In the genomic region with DNA sequence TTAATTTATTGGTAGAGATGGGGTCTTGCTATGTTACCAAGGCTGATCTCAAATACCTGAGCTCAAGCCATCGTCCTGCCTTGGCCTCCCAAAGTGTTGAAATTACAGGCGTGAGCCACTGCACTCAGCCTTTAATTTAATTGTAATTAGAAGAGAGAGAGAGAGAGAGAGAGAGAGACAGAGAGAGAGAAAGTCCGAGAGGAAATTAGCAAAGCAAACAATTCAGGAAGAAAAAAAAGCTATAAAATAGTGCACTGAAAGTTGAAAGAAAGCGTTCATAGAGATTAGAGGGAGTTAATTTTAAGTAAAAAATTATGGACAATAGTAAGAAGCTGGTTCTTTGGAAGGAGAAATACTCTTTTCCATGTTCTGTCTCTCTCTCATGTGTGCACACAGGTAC, we compare ENCODE assay signal across 23 cellular contexts. TPM values are rescaled to one million over a fixed set of nuclear protein-coding genes. Genes with fewer than 3 reads are reported as not detected.
"Had no signal": no experiment of that assay in that cellular context is flagged by ENCODE, and none has a peak within 500 bp of the region (broad histone marks: within the 10 kb centered on the region; RNA-seq: fewer than 3 reads in every experiment).

No MANE protein-coding gene starts in this region.

- H3K27ac ChIP-seq: heart left ventricle, pancreas, prostate gland, sigmoid colon, tibial nerve had no signal

- ATAC-seq: activated naive CD8-positive, alpha-beta T cell treated with anti-CD3 and anti-CD28 coated beads, Interleukin-2, amount 50 U/mL, for 24 hours; esophagus mucosa; heart left ventricle; left lobe of liver; pancreas had no signal

- DNase-seq: activated CD4-positive, alpha-beta memory T cell treated with anti-CD3 and anti-CD28 coated beads, Interleukin-2, amount 10 ng/mL, durations not matched to agents 7 days and 5 days; activated CD4-positive, alpha-beta T cell treated with anti-CD3 and anti-CD28 coated beads for 1 hour; activated CD4-positive, alpha-beta T cell treated with anti-CD3 and anti-CD28 coated beads, Interleukin-2, amount 10 ng/mL, durations not matched to agents 7 days and 5 days; activated naive CD8-positive, alpha-beta T cell treated with anti-CD3 and anti-CD28 coated beads, Interleukin-2, amount 50 U/mL, for 24 hours; amygdala; cortex of kidney; heart left ventricle; kidney glomerular epithelial cell; pancreas; sigmoid colon; small intestine; stimulated activated naive CD4-positive, alpha-beta T cell treated with Interleukin-2 at 50 U/mL for 16 hours; T-helper 2 cell had no signal

- H3K4me3 ChIP-seq: heart left ventricle, lung, pancreas, prostate gland, sigmoid colon, tibial nerve had no signal

- H3K4me1 ChIP-seq: pancreas, prostate gland, sigmoid colon had no signal

- H3K9me3 ChIP-seq: pancreas, prostate gland had no signal

- FAIRE-seq: pancreas, small intestine had no signal

- H3K36me3 ChIP-seq: heart left ventricle, pancreas, prostate gland, sigmoid colon, tibial nerve had no signal

RNA-seq across cellular contexts. Expression of gene GPR32, which starts 7.0 kb away (rescaled TPM):
- total RNA-seq: activated CD4-positive, alpha-beta memory T cell treated with anti-CD3 and anti-CD28 coated beads, Interleukin-2, amount 10 ng/mL, durations not matched to agents 7 days and 5 days; activated CD4-positive, alpha-beta T cell treated with anti-CD3 and anti-CD28 coated beads, Interleukin-2, amount 10 ng/mL, durations not matched to agents 7 days and 5 days; activated T-helper 2 cell treated with anti-CD3 and anti-CD28 coated beads, Interferon-gamma antibody, Interleukin-2, Interleukin-4, amounts not matched to agents 10 μg/mL and 5 μg/mL and 100 μg/mL, durations not matched to agents 14 hours and 24 hours and 36 hours; chondrocyte; esophagus mucosa; heart left ventricle; left lobe of liver; lung; mucosa of gallbladder; pancreas; prostate gland; sigmoid colon; temporal lobe; tibial nerve; urinary bladder had no signal
- polyA plus RNA-seq: heart left ventricle, lung, pancreas, sigmoid colon, small intestine, urinary bladder had no signal

RNA-seq across cellular contexts. Expression of gene ACP4, which starts 13.0 kb away (rescaled TPM):
- total RNA-seq: activated CD4-positive, alpha-beta memory T cell treated with anti-CD3 and anti-CD28 coated beads, Interleukin-2, amount 10 ng/mL, durations not matched to agents 7 days and 5 days; activated CD4-positive, alpha-beta T cell treated with anti-CD3 and anti-CD28 coated beads, Interleukin-2, amount 10 ng/mL, durations not matched to agents 7 days and 5 days; activated T-helper 2 cell treated with anti-CD3 and anti-CD28 coated beads, Interferon-gamma antibody, Interleukin-2, Interleukin-4, amounts not matched to agents 10 μg/mL and 5 μg/mL and 100 μg/mL, durations not matched to agents 14 hours and 24 hours and 36 hours; chondrocyte; esophagus mucosa; heart left ventricle; left lobe of liver; lung; mucosa of gallbladder; pancreas; prostate gland; sigmoid colon; temporal lobe; tibial nerve; urinary bladder had no signal
- polyA plus RNA-seq: heart left ventricle, lung, pancreas, sigmoid colon, small intestine, urinary bladder had no signal

RNA-seq across cellular contexts. Expression of gene KLK1, which starts 46.3 kb away (rescaled TPM):
- total RNA-seq: chondrocyte, sigmoid colon, urinary bladder had no signal

RNA-seq across cellular contexts. Expression of gene KLK15, which starts 56.1 kb away (rescaled TPM):
- total RNA-seq: activated CD4-positive, alpha-beta memory T cell treated with anti-CD3 and anti-CD28 coated beads, Interleukin-2, amount 10 ng/mL, durations not matched to agents 7 days and 5 days; activated CD4-positive, alpha-beta T cell treated with anti-CD3 and anti-CD28 coated beads, Interleukin-2, amount 10 ng/mL, durations not matched to agents 7 days and 5 days; activated T-helper 2 cell treated with anti-CD3 and anti-CD28 coated beads, Interferon-gamma antibody, Interleukin-2, Interleukin-4, amounts not matched to agents 10 μg/mL and 5 μg/mL and 100 μg/mL, durations not matched to agents 14 hours and 24 hours and 36 hours; chondrocyte; esophagus mucosa; heart left ventricle; left lobe of liver; lung; mucosa of gallbladder; pancreas; sigmoid colon; temporal lobe; tibial nerve; urinary bladder had no signal
- polyA plus RNA-seq: heart left ventricle, lung, small intestine, urinary bladder had no signal
